ENCODE assay signal across 20 cellular contexts in the genomic region with DNA sequence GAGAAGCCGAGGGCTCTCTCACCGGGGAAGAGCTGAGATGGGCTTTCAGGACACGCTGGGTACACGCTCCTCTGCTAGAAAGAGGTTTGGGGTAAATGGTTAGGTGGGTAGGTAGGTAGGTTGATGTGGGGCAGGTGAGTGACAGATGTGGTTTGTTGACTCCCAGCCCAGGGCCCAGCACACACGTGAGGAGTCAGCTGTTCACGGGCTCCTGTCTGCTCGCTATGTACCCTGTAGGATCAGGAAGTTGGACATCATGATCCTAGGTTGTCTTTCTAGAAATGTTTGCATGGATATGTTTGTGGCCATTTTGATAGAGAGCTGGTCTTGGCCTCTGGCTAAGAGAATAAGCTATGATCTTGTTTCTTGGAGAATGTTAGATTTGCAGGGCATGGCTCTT.
"Had no signal": no experiment of that assay in that cellular context is flagged by ENCODE, and none has a peak within 500 bp of the region (broad histone marks: within the 10 kb centered on the region; RNA-seq: fewer than 3 reads in every experiment).

No MANE protein-coding gene starts in this region.

- H3K36me3 ChIP-seq: adrenal gland, breast epithelium, Peyer's patch had no signal

- ATAC-seq: activated CD4-positive, CD25-positive, alpha-beta regulatory T cell treated with anti-CD3 and anti-CD28 coated beads, Interleukin-2, amount 50 U/mL, for 24 hours; activated CD8-positive, alpha-beta T cell treated with anti-CD3 and anti-CD28 coated beads for 36 hours had no signal

- H3K9ac ChIP-seq: KMS-11 had no signal

- H3K4me3 ChIP-seq: adrenal gland, breast epithelium, Peyer's patch had no signal

- H3K4me1 ChIP-seq: adrenal gland, breast epithelium had no signal

- H3K4me2 ChIP-seq: KMS-11 had no signal

- DNase-seq: activated CD4-positive, alpha-beta T cell treated with anti-CD3 and anti-CD28 coated beads for 4 hours; activated CD8-positive, alpha-beta memory T cell treated with anti-CD3 and anti-CD28 coated beads, Interleukin-2, amount 50 U/mL, for 4 hours; activated CD8-positive, alpha-beta T cell treated with anti-CD3 and anti-CD28 coated beads for 36 hours; activated naive CD4-positive, alpha-beta T cell treated with anti-CD3 and anti-CD28 coated beads, Interleukin-2, amount 50 U/mL, for 16 hours; activated naive CD8-positive, alpha-beta T cell treated with anti-CD3 and anti-CD28 coated beads, Interleukin-2, amount 10 ng/mL, durations not matched to agents 7 days and 5 days; adrenal gland; anterior cingulate cortex; caudate nucleus; NCI-H1092; NCI-H1417; NCI-H1930; NCI-H345; NCI-H510A; NCI-H526 treated with DMSO at 0.1 percent for 48 hours; OCI-M1; Peyer's patch; SHP77 had no signal

- H3K27me3 ChIP-seq: adrenal gland, breast epithelium, Peyer's patch had no signal

- H3K9me3 ChIP-seq: adrenal gland, breast epithelium, Peyer's patch had no signal

- H3K27ac ChIP-seq: adrenal gland, breast epithelium, KMS-11, Peyer's patch had no signal
